In the genomic region with DNA sequence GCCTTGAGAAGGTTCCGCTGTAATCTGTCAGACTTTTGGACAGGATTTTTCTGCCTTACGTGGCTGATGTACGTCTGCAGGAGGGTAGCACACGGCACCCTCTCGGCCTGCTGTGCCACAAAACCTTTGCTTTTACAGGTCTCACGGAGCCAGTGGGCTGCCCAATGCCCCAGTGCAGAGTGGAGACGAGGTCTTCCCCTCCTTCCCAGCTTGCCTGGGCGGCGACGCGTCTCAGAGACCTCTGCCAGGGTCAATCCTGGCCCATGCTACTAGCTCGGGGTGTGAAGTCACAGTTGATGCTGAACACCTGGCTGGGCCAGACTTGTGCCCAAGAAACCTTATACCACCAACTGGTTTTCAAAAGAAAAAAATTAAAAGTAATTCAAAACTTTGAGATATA, we compare ENCODE assay signal across 23 cellular contexts.
"Had no signal": no experiment of that assay in that cellular context is flagged by ENCODE, and none has a peak within 500 bp of the region (broad histone marks: within the 10 kb centered on the region; RNA-seq: fewer than 3 reads in every experiment).

No MANE protein-coding gene starts in this region.

- H3K4me3 ChIP-seq: colonic mucosa, coronary artery, dorsolateral prefrontal cortex, esophagus muscularis mucosa, esophagus squamous epithelium, gastrocnemius medialis, gastroesophageal sphincter, heart left ventricle, heart right ventricle had no signal

- DNase-seq: colonic mucosa; cortex of kidney; dermis blood vessel endothelial cell; effector CD4-positive, alpha-beta T cell; effector CD8-positive, alpha-beta T cell; effector memory CD4-positive, alpha-beta T cell; effector memory CD8-positive, alpha-beta T cell; endodermal cell; erythroblast; esophagus squamous epithelium; foreskin fibroblast; foreskin keratinocyte; foreskin melanocyte; gastrocnemius medialis; glutamatergic neuron; heart right ventricle had no signal

- H3K36me3 ChIP-seq: colonic mucosa, esophagus muscularis mucosa, esophagus squamous epithelium, gastrocnemius medialis, gastroesophageal sphincter, heart left ventricle, heart right ventricle had no signal

- H3K27me3 ChIP-seq: colonic mucosa, dorsolateral prefrontal cortex, esophagus muscularis mucosa, esophagus squamous epithelium, foreskin keratinocyte, gastrocnemius medialis, gastroesophageal sphincter, heart left ventricle had no signal

- H3K4me3 Mint-ChIP-seq: dendritic cell treated with granulocyte-macrophage colony-stimulating factor and Interleukin-4, amounts not matched to agents 40 ng/mL and 50 ng/mL, for 4 days; effector memory CD8-positive, alpha-beta T cell; endodermal cell had no signal

- H3K9me3 ChIP-seq: colonic mucosa, esophagus muscularis mucosa, esophagus squamous epithelium, gastrocnemius medialis, gastroesophageal sphincter, heart left ventricle, heart right ventricle had no signal

- H3K27ac Mint-ChIP-seq: dendritic cell treated with granulocyte-macrophage colony-stimulating factor and Interleukin-4, amounts not matched to agents 40 ng/mL and 50 ng/mL, for 4 days; effector memory CD8-positive, alpha-beta T cell; endodermal cell had no signal

- H3K4me1 Mint-ChIP-seq: endodermal cell had no signal

- H3K27ac ChIP-seq: colonic mucosa, coronary artery, dorsolateral prefrontal cortex, epithelial cell of prostate, esophagus muscularis mucosa, esophagus squamous epithelium, foreskin keratinocyte, gastrocnemius medialis, gastroesophageal sphincter, heart left ventricle, heart right ventricle had no signal

- H3K9me3 Mint-ChIP-seq: effector memory CD8-positive, alpha-beta T cell had no signal

- H3K4me1 ChIP-seq: colonic mucosa, esophagus muscularis mucosa, esophagus squamous epithelium, foreskin keratinocyte, gastrocnemius medialis, gastroesophageal sphincter, heart left ventricle, heart right ventricle had no signal
